ENCODE assay signal across 9 cellular contexts in the genomic region with DNA sequence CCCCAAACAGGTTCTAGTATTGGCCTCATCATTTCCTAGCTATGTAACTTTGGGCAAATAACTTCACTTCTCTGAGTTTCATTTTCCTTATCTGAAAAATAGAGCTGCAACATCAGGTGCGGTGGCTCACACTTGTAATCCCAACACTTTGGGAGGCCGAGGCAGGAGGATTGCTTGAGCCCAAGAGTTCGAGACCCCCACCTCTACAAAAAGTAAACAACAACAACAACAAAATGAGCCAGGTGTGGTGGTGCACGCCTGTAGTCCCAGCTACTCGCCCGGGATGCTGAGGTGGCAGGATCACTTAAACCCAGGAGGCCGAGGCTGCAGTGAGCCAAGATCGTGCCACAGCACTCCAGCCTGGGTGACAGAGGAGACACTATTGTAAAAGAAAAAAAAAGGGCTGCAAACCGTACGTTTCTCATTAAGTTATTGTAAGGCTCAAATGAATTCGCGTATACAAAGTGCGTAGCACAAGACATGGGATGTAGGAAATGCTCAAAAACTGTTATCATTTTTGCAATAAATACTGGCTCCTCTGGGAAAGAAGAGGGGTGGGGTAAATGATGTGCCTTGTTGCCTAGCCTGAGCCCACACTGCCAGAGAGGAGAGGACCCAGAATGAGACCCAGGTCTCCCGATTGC. TPM values are rescaled to one million over a fixed set of nuclear protein-coding genes. Genes with fewer than 3 reads are reported as not detected.
DNase-seq lines count a peak whose midpoint lies in the region; ATAC-seq, FAIRE-seq and TF ChIP-seq lines count a peak whose summit lies in the region.
"Had no signal": no experiment of that assay in that cellular context is flagged by ENCODE, and none has a peak within 500 bp of the region (broad histone marks: within the 10 kb centered on the region; RNA-seq: fewer than 3 reads in every experiment).

No MANE protein-coding gene starts in this region.

- H2AFZ ChIP-seq in PC-9: peak overlapping the region; percentile 91

- no peaks in the 10 kb centered on the region; the same call in 1 of the 2 replicates for H4K20me1 ChIP-seq in PC-9 (ENCODE audit: insufficient read depth)

- CTCF ChIA-PET in CD4-positive, alpha-beta T cell (lab: Charles Lee): interaction anchor here (1.3 kb wide), 1 partner anchor 403 kb away, joined by 3 read pairs; a partner anchor contains a TSS
- CTCF ChIA-PET in PC-9 (lab: Charles Lee): interaction anchor here (0.6 kb wide), 1 partner anchor 45 kb away, joined by 6 read pairs; no protein-coding TSS in a partner anchor

- FAIRE-seq in GM12891 (lab: Jason Lieb, UNC): no peak

- H3K4me1 Mint-ChIP-seq in CD4-positive, alpha-beta T cell (ENCODE audit: low read depth): peaks cover 37% of the 10 kb centered on the region

- H3K4me3 ChIP-seq in PC-9: peak overlapping the region; percentile 86
- H3K4me3 ChIP-seq in epithelial cell of proximal tubule (ENCODE audit: low read depth, low read length): peak overlapping the region; percentile 81
- H3K4me3 ChIP-seq in ovary: peak overlapping the region; percentile 97

- TF ChIP-seq POLR2A in ovary (IDR thresholded peaks at IDR 0.05) (no peak), GM12891 (IDR thresholded peaks at IDR 0.05; ENCODE audit: low read depth, low read length) (no peak)

- peaks cover 8% of the 10 kb centered on the region for H3F3A ChIP-seq in PC-9 (ENCODE audit: insufficient read depth, low read depth)

- no peaks in the 10 kb centered on the region for H3K27me3 ChIP-seq in CD4-positive, alpha-beta T cell (ENCODE audit: control insufficient read depth, insufficient read depth, low read length)
- no peaks in the 10 kb centered on the region for H3K27me3 ChIP-seq in PC-9 (ENCODE audit: insufficient read depth, low read depth)
- H3K27me3 ChIP-seq in ovary: no peaks in the 10 kb centered on the region

- no peak for ATAC-seq in CD4-positive, alpha-beta T cell (ENCODE audit: poor library complexity)
- no peak for ATAC-seq in GM19455 (IDR thresholded peaks at IDR 0.05; ENCODE audit: unreplicated experiment)

- WGBS in ovary, 3 donors: 64 to 77% (median 67%) methylated on average over 14 of the region's 14 CpGs

- no peaks in the 10 kb centered on the region for H3K27me3 Mint-ChIP-seq in CD4-positive, alpha-beta T cell

- H3K9me3 Mint-ChIP-seq in CD4-positive, alpha-beta T cell: no peaks in the 10 kb centered on the region

- peak overlapping the region; percentile 82 for H3K27ac Mint-ChIP-seq in CD4-positive, alpha-beta T cell

- TF ChIP-seq CTCF in CD4-positive, alpha-beta T cell (IDR thresholded peaks at IDR 0.05): no peak
- TF ChIP-seq CTCF in PC-9 (conservative IDR thresholded peaks at IDR 0.05) (no peak), epithelial cell of proximal tubule (conservative IDR thresholded peaks at IDR 0.05; ENCODE audit: low read depth, low read length) (no peak), ovary (IDR thresholded peaks at IDR 0.05) (no peak)

- intact Hi-C loops in CD4-positive, alpha-beta T cell (cut with DNase I, micrococcal nuclease): loop anchor here in 1 of 2 experiments (5.0 kb wide), 4 partner anchors 235 to 995 kb away; a partner anchor contains a TSS
- intact Hi-C loops in PC-9 (cut with micrococcal nuclease; ENCODE audit: unreplicated experiment): no loop called here
- intact Hi-C loops in ovary (cut with DNase I): no loop called here

- H3K27ac ChIP-seq in CD4-positive, alpha-beta T cell (ENCODE audit: low read depth, low read length): no peak overlapping the region
- H3K27ac ChIP-seq in PC-9: no peak overlapping the region
- no peak overlapping the region for H3K27ac ChIP-seq in ovary

- no peaks in the 10 kb centered on the region for H3K9me2 ChIP-seq in PC-9 (ENCODE audit: insufficient read depth)

- peaks cover 33% of the 10 kb centered on the region for H3K79me2 ChIP-seq in PC-9 (ENCODE audit: low read depth)

- H3K36me3 Mint-ChIP-seq in CD4-positive, alpha-beta T cell (ENCODE audit: low read depth): peaks cover 15% of the 10 kb centered on the region

- H3K4me2 ChIP-seq in PC-9: peak overlapping the region; percentile 98

- POLR2A ChIA-PET in CD4-positive, alpha-beta T cell (lab: Charles Lee): interaction anchor here (1.0 to 1.1 kb wide), 2 partner anchors 32 to 403 kb away, joined by 3 to 6 read pairs; a partner anchor contains a TSS
- POLR2A ChIA-PET in PC-9 (lab: Charles Lee; ENCODE audit: unreplicated experiment): interaction anchor here (0.7 kb wide), 1 partner anchor 527 kb away, joined by 3 read pairs; no protein-coding TSS in a partner anchor

- BruUV-seq in PC-9 (replicated peaks; lab: Mats Ljungman, UMichigan): TSS peak; percentile 40

- H3K4me3 Mint-ChIP-seq in CD4-positive, alpha-beta T cell: peak overlapping the region; percentile 93

- TF ChIP-seq EP300 in ovary (IDR thresholded peaks at IDR 0.05): no peak

- no peaks in the 10 kb centered on the region for H3K9me3 ChIP-seq in CD4-positive, alpha-beta T cell (ENCODE audit: control insufficient read depth, low read length)
- H3K9me3 ChIP-seq in PC-9 (ENCODE audit: insufficient read depth, low read depth) (no peaks in the 10 kb centered on the region), ovary (no peaks in the 10 kb centered on the region)

- H3K36me3 ChIP-seq in PC-9 (ENCODE audit: low read depth) (no peaks in the 10 kb centered on the region), ovary (no peaks in the 10 kb centered on the region)

- H3K4me1 ChIP-seq in PC-9 (replicated peaks; ENCODE audit: insufficient read depth) (peaks cover 15% of the 10 kb centered on the region), ovary (ENCODE audit: insufficient read depth) (peaks cover 2% of the 10 kb centered on the region)

- DNase-seq in CD4-positive, alpha-beta T cell: no peak
- DNase-seq in PC-9 (no peak), epithelial cell of proximal tubule (ENCODE audit: low read depth) (no peak), ovary (no peak), GF-D8 (lab: John Stamatoyannopoulos, UW) (no peak), GM12891 (ENCODE audit: insufficient read length, low spot score) (no peak)
- no peak for DNase-seq in stimulated activated CD8-positive, alpha-beta memory T cell treated with anti-CD3 and anti-CD28 coated beads, Interleukin-4, amount 100 ng/mL, for 48 hours
- DNase-seq: NCI-H526 had no signal

TF ChIP-seq in GM12891, 5 proteins besides CTCF, POLR2A, EP300 and RAD21:
- TF ChIP-seq TAF1 (IDR thresholded peaks at IDR 0.05; ENCODE audit: low read depth, low read length): no peak
- no peak for TF ChIP-seq POU2F2 (IDR thresholded peaks at IDR 0.05; ENCODE audit: low read depth, low read length)
- TF ChIP-seq SPI1 (IDR thresholded peaks at IDR 0.05; ENCODE audit: low read depth, low read length): no peak
- TF ChIP-seq POLR2AphosphoS5 (IDR thresholded peaks at IDR 0.05; ENCODE audit: low read depth, low read length): no peak
- no peak for TF ChIP-seq PAX5 (IDR thresholded peaks at IDR 0.05; ENCODE audit: insufficient read depth, low read length, severe bottlenecking)
TF ChIP-seq in GM12891: peak in this region for 0.

RNA-seq across cellular contexts. Expression of a gene that starts 0.9 kb away (rescaled TPM):
- 10 to 100 TPM in 1 of 2 experiments, 1 to 10 TPM in 1; 9.8 to 12.6 TPM for total RNA-seq in CD4-positive, alpha-beta T cell
- total RNA-seq in PC-9 (2021) (29.2 and 29.4 TPM in 2 replicates), epithelial cell of proximal tubule (7.1 and 12.6 TPM in 2 replicates), ovary (10 to 100 TPM; 11.6 to 24.9 (median 15.3) TPM)
- polyA plus RNA-seq in ovary: 10 to 100 TPM; 17.8 to 20.5 TPM
- 17.1 TPM for polyA plus RNA-seq in GM12891 (2012; ENCODE audit: low read depth, missing spikeins)

RNA-seq across cellular contexts. Expression of a gene that starts 48.2 kb away (rescaled TPM):
- total RNA-seq in CD4-positive, alpha-beta T cell: 10 to 100 TPM; 51.6 to 52.3 TPM
- total RNA-seq in PC-9 (2021) (61.8 and 66.9 TPM in 2 replicates), epithelial cell of proximal tubule (43.8 and 96.1 TPM in 2 replicates), ovary (10 to 100 TPM; 29.5 to 45.0 (median 35.2) TPM)
- 10 to 100 TPM; 18.3 to 53.4 TPM for polyA plus RNA-seq in ovary
- 37.8 TPM for polyA plus RNA-seq in GM12891 (2012; ENCODE audit: low read depth, missing spikeins)

RNA-seq across cellular contexts. Expression of a gene that starts 51.3 kb away (rescaled TPM):
- 10 to 100 TPM; 68.6 to 70.7 TPM for total RNA-seq in CD4-positive, alpha-beta T cell
- 27.2 and 36.7 TPM in 2 replicates for total RNA-seq in PC-9 (2021)
- total RNA-seq in epithelial cell of proximal tubule: 19.2 and 20.1 TPM in 2 replicates
- total RNA-seq in ovary: 10 to 100 TPM; 26.4 to 58.8 (median 43.7) TPM
- 10 to 100 TPM; 17.4 to 54.1 TPM for polyA plus RNA-seq in ovary
- 24.6 TPM for polyA plus RNA-seq in GM12891 (2012; ENCODE audit: low read depth, missing spikeins)
